ENCODE assay signal across 22 cellular contexts in genomic region chr5:149280802-149281201, GRCh38. TPM values are rescaled to one million over a fixed set of nuclear protein-coding genes. Genes with fewer than 3 reads are reported as not detected.
"Had no signal": no experiment of that assay in that cellular context is flagged by ENCODE, and none has a peak within 500 bp of the region (broad histone marks: within the 10 kb centered on the region; RNA-seq: fewer than 3 reads in every experiment).

No MANE protein-coding gene starts in this region.

- ATAC-seq: activated naive CD4-positive, alpha-beta T cell treated with anti-CD3 and anti-CD28 coated beads, Interleukin-2, amount 50 U/mL, for 72 hours; activated naive CD8-positive, alpha-beta T cell treated with anti-CD3 and anti-CD28 coated beads, Interleukin-2, amount 50 U/mL, for 24 hours; activated T-cell treated with anti-CD3 and anti-CD28 coated beads, Interleukin-2, amount 50 U/mL, for 4 hours; T-helper 17 cell had no signal

- H3K4me2 ChIP-seq: KMS-11 had no signal

- H3K9ac ChIP-seq: KMS-11 had no signal

- H3K27ac ChIP-seq: KMS-11 had no signal

- DNase-seq: activated B cell treated with CpG ODN at 0.5 μM for 24 hours; activated CD4-positive, alpha-beta memory T cell treated with anti-CD3 and anti-CD28 coated beads for 36 hours; activated CD4-positive, alpha-beta T cell treated with anti-CD3 and anti-CD28 coated beads for 1 hour; activated CD4-positive, alpha-beta T cell treated with anti-CD3 and anti-CD28 coated beads, Interleukin-2, amount 10 ng/mL, durations not matched to agents 24 days and 14 days; activated CD8-positive, alpha-beta memory T cell treated with anti-CD3 and anti-CD28 coated beads for 24 hours; activated effector memory CD4-positive, alpha-beta T cell treated with anti-CD3 and anti-CD28 coated beads, Interleukin-2, amount 50 U/mL, for 16 hours; activated naive CD4-positive, alpha-beta T cell treated with Interleukin-2 at 50 U/mL for 16 hours; activated naive CD8-positive, alpha-beta T cell treated with anti-CD3 and anti-CD28 coated beads, Interleukin-2, amount 50 U/mL, for 24 hours; activated T-cell treated with anti-CD3 and anti-CD28 coated beads, Interleukin-2, amount 50 U/mL, for 4 hours; amygdala; NCI-H1092; NCI-H1436; NCI-H1930; NCI-H2171; NCI-H446 treated with DMSO at 0.1 percent for 48 hours; NCI-H524 treated with DMSO at 0.1 percent for 48 hours; NCI-H774; SIG-M5; T-helper 17 cell; T-helper 9 cell had no signal

RNA-seq across cellular contexts. Expression of gene AFAP1L1, which starts 9.1 kb away (rescaled TPM):
- total RNA-seq: activated B cell treated with CpG ODN at 0.5 μM for 24 hours; activated CD4-positive, alpha-beta memory T cell treated with anti-CD3 and anti-CD28 coated beads for 36 hours; activated CD4-positive, alpha-beta T cell treated with anti-CD3 and anti-CD28 coated beads, Interleukin-2, amount 10 ng/mL, durations not matched to agents 24 days and 14 days had no signal
